Comparison of ENCODE assay signal across 14 cellular contexts in the genomic region with DNA sequence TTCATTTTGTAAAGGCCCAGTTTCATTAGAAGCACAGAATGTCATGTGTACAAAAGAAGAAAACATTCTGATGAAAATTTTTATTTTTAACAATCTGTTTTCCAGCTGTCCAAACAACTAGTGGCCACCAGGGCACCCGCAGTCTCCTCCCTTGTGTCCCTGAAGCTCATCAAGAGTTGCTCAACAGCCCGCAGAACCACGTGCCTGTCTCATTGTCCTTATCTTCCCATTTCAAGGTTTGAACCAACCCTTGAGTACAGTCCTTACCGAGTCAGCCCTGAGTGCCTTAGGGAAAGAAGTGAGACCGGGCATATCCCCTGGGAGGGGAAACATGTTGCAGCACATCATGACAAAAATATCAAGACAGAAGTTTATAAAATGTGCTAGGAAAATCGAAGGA. TPM values are rescaled to one million over a fixed set of nuclear protein-coding genes. Genes with fewer than 3 reads are reported as not detected.
A peak's percentile ranks its signal among the peaks of the same experiment; 100 is the strongest.
DNase-seq lines count a peak whose midpoint lies in the region; ATAC-seq, FAIRE-seq and TF ChIP-seq lines count a peak whose summit lies in the region.
"Had no signal": no experiment of that assay in that cellular context is flagged by ENCODE, and none has a peak within 500 bp of the region (broad histone marks: within the 10 kb centered on the region; RNA-seq: fewer than 3 reads in every experiment).

No MANE protein-coding gene starts in this region.

- 67% methylated on average over 1 of the region's 6 CpGs; no CpG with 5 or more reads in 1 of the 2 experiments for WGBS in IMR-90 (ENCODE audit: extremely low coverage in 2 of 2, insufficient read length in 1 of 2), 2 experiments
- WGBS in K562 (ENCODE audit: insufficient coverage, low coverage, missing lambda C conversion rate): 0% methylated on average over 5 of the region's 6 CpGs
- 45% methylated on average over 6 of the region's 6 CpGs for WGBS in liver

- H3K4me3 Mint-ChIP-seq in Caco-2 (ENCODE audit: unreplicated experiment): no peak overlapping the region
- H3K4me3 Mint-ChIP-seq: activated B cell treated with CpG ODN at 0.5 μM for 24 hours, brain, memory B cell had no signal

- no peaks in the 10 kb centered on the region for H3K9me1 ChIP-seq in IMR-90 (ENCODE audit: insufficient read depth, low read length)
- no peaks in the 10 kb centered on the region for H3K9me1 ChIP-seq in K562 (ENCODE audit: control insufficient read depth, insufficient read depth, low read length)

- H3K27ac ChIP-seq in IMR-90 (ENCODE audit: insufficient read depth, low read length) (no peak overlapping the region), K562 (ENCODE audit: extremely low read depth, low read depth, low read length) (no peak overlapping the region), liver (ENCODE audit: low read depth in 1 of 2, low read length in 2 of 2) (no peak overlapping the region)
- H3K27ac ChIP-seq: sigmoid colon had no signal

- DNase-seq in Caco-2 (peak; percentile 58 to 70), IMR-90 (no peak), K562 (ENCODE audit: extremely low read depth in 1 of 4, low spot score in 3 of 4) (peak; percentile 27 to 55 (median 39)), hippocampal formation (lab: John Stamatoyannopoulos, UW) (no peak), frontal cortex (ENCODE audit: low spot score in 2 of 2) (no peak), NCI-H1092 (lab: John Stamatoyannopoulos, UW) (no peak), mesenteric fat pad (ENCODE audit: low spot score) (no peak)
- DNase-seq: activated B cell treated with CpG ODN at 0.5 μM for 24 hours; activated T-cell treated with anti-CD3 and anti-CD28 coated beads, Interleukin-2, amount 50 U/mL, for 1 hour; Karpas-422; sigmoid colon had no signal

- H2BK20ac ChIP-seq in IMR-90 (ENCODE audit: low read depth, low read length): no peak overlapping the region

- no peak overlapping the region for H3K18ac ChIP-seq in IMR-90 (ENCODE audit: low read depth, low read length)

- no peak overlapping the region for H3K4ac ChIP-seq in IMR-90 (ENCODE audit: low read depth, low read length)

- dilution Hi-C loops in IMR-90 (cut with HindIII; ENCODE audit: low sequenced_read_pairs, unreplicated experiment): no loop called here

- H2BK5ac ChIP-seq in IMR-90 (ENCODE audit: low read depth, low read length, poor library complexity, severe bottlenecking): no peak overlapping the region

- no peak for ATAC-seq in IMR-90 (ENCODE audit: low read depth)
- peak; percentile 87 for ATAC-seq in K562

- no peak overlapping the region for H3K56ac ChIP-seq in IMR-90 (ENCODE audit: extremely low read depth, insufficient read depth, low read length)

- in situ Hi-C loops in IMR-90 (cut with MboI; ENCODE audit: low sequenced_read_pairs) (loop anchor here (10.0 kb wide), 1 partner anchor 768 kb away; no protein-coding TSS in a partner anchor), K562 (cut with MboI) (no loop called here)

- H2AFZ ChIP-seq in IMR-90 (replicated peaks; ENCODE audit: low read length, poor library complexity): peak overlapping the region; percentile 0
- H2AFZ ChIP-seq in K562 (ENCODE audit: low read depth, low read length): no peak overlapping the region

- H3K4me3 ChIP-seq in Caco-2 (ENCODE audit: low read depth, low read length) (no peak overlapping the region), IMR-90 (ENCODE audit: insufficient read depth, low read depth, low read length) (no peak overlapping the region), K562 (no peak overlapping the region), liver (ENCODE audit: low read depth in 1 of 3, low read length in 3 of 3) (no peak overlapping the region)
- H3K4me3 ChIP-seq: sigmoid colon had no signal

- H3K27ac Mint-ChIP-seq in Caco-2 (ENCODE audit: unreplicated experiment): no peak overlapping the region
- H3K27ac Mint-ChIP-seq: activated B cell treated with CpG ODN at 0.5 μM for 24 hours, brain, memory B cell had no signal

- H3K27me3 ChIP-seq in Caco-2 (replicated peaks; ENCODE audit: control insufficient read depth, insufficient read depth, low read length) (no peaks in the 10 kb centered on the region), IMR-90 (ENCODE audit: control insufficient read depth, insufficient read depth, low read length) (peaks cover 10% of the 10 kb centered on the region), K562 (ENCODE audit: control insufficient read depth in 2 of 2, insufficient read depth in 2 of 2, low read length in 2 of 2) (peaks cover 2 to 12% of the 10 kb centered on the region in 2 experiments), liver (ENCODE audit: control insufficient read depth in 4 of 4, insufficient read depth in 4 of 4, low read length in 3 of 4) (peaks cover 0 to 4% (median 0%) of the 10 kb centered on the region in 4 donors)

- no peaks in the 10 kb centered on the region for H3K36me3 ChIP-seq in Caco-2 (ENCODE audit: control insufficient read depth, insufficient read depth, low read length)
- H3K36me3 ChIP-seq in IMR-90 (ENCODE audit: control insufficient read depth, insufficient read depth, low read length): no peaks in the 10 kb centered on the region
- H3K36me3 ChIP-seq in K562 (ENCODE audit: control insufficient read depth, insufficient read depth, low read length): no peaks in the 10 kb centered on the region
- no peaks in the 10 kb centered on the region for H3K36me3 ChIP-seq in liver (ENCODE audit: control insufficient read depth in 4 of 4, insufficient read depth in 3 of 4, low read depth in 1 of 4, low read length in 3 of 4)
- H3K36me3 ChIP-seq: sigmoid colon had no signal

- H3K9me3 ChIP-seq in Caco-2: no peaks in the 10 kb centered on the region
- H3K9me3 ChIP-seq in IMR-90 (ENCODE audit: control insufficient read depth, insufficient read depth, low read length): no peaks in the 10 kb centered on the region
- H3K9me3 ChIP-seq in K562 (replicated peaks; ENCODE audit: control insufficient read depth, insufficient read depth, low read depth, low read length): no peaks in the 10 kb centered on the region
- no peaks in the 10 kb centered on the region for H3K9me3 ChIP-seq in liver (ENCODE audit: control insufficient read depth in 4 of 4, low read length in 3 of 4)
- H3K9me3 ChIP-seq: sigmoid colon had no signal

- peak; percentile 49 to 50 for TF ChIP-seq CTCF in Caco-2 (IDR thresholded peaks at IDR 0.05; ENCODE audit: insufficient read depth in 1 of 2, low read depth in 1 of 2, low read length in 1 of 2, severe bottlenecking in 1 of 2, unreplicated experiment in 1 of 2)
- no peak for TF ChIP-seq CTCF in IMR-90 (conservative IDR thresholded peaks at IDR 0.05; ENCODE audit: low read depth, low read length)
- TF ChIP-seq CTCF in K562 (IDR thresholded peaks at IDR 0.05 in 2 of 3, conservative IDR thresholded peaks at IDR 0.05 in 1 of 3; ENCODE audit: insufficient read depth in 2 of 3, low read depth in 1 of 3, low read length in 3 of 3): peak; percentile 26 to 36 (median 27); a peak in 2 of 6 replicates
- peak; percentile 18 for TF ChIP-seq CTCF in liver (IDR thresholded peaks at IDR 0.05; ENCODE audit: low read depth, low read length, missing input control)

- no peaks in the 10 kb centered on the region for H3K27me3 Mint-ChIP-seq in Caco-2 (ENCODE audit: insufficient read depth, unreplicated experiment)

- H3K4me1 Mint-ChIP-seq in Caco-2 (ENCODE audit: low read depth, unreplicated experiment): peaks cover 8% of the 10 kb centered on the region
- H3K4me1 Mint-ChIP-seq: activated B cell treated with CpG ODN at 0.5 μM for 24 hours had no signal

- FAIRE-seq in K562 (lab: Jason Lieb, UNC) (no peak), frontal cortex (lab: Jason Lieb, UNC) (no peak)

- no peaks in the 10 kb centered on the region for H3K79me2 ChIP-seq in K562 (ENCODE audit: control insufficient read depth, insufficient read depth, low read length)

- no peaks in the 10 kb centered on the region for H3K79me1 ChIP-seq in IMR-90 (ENCODE audit: low read depth in 1 of 2, low read length in 2 of 2)

- no peak overlapping the region for H4K8ac ChIP-seq in IMR-90 (ENCODE audit: low read depth in 2 of 2, low read length in 2 of 2)

- POLR2A ChIA-PET in Caco-2 (lab: Charles Lee) (no interaction called here), IMR-90 (lab: Charles Lee; ENCODE audit: unreplicated experiment) (no interaction called here), K562 (lab: Yijun Ruan, JAX) (interaction anchor here (0.6 kb wide), 1 partner anchor 13 kb away, joined by 3 read pairs; no protein-coding TSS in a partner anchor)

- BruUV-seq in Caco-2 (replicated peaks; lab: Mats Ljungman, UMichigan) (no TSS peak), IMR-90 (replicated peaks; lab: Mats Ljungman, UMichigan) (no TSS peak), K562 (replicated peaks; lab: Mats Ljungman, UMichigan) (no TSS peak)

- H3K23ac ChIP-seq in IMR-90 (ENCODE audit: low read depth, low read length): no peak overlapping the region

- TF ChIP-seq EP300 in K562 (IDR thresholded peaks at IDR 0.05; ENCODE audit: low read length): no peak

- TF ChIP-seq POLR2A in IMR-90 (IDR thresholded peaks at IDR 0.05; ENCODE audit: low read depth, low read length): no peak
- TF ChIP-seq POLR2A in K562 (conservative IDR thresholded peaks at IDR 0.05): no peak

- no peak overlapping the region for H4K91ac ChIP-seq in IMR-90 (ENCODE audit: insufficient read depth, low read depth, low read length)

- no peak overlapping the region for H3K4me2 ChIP-seq in IMR-90 (ENCODE audit: low read depth, low read length)
- no peak overlapping the region for H3K4me2 ChIP-seq in K562 (ENCODE audit: insufficient read depth, low read length)

- no peak overlapping the region for H4K5ac ChIP-seq in IMR-90 (ENCODE audit: low read depth, low read length)

- TF ChIP-seq RAD21 in IMR-90 (IDR thresholded peaks at IDR 0.05; ENCODE audit: low read length) (no peak), K562 (CRISPR knock-in tag; conservative IDR thresholded peaks at IDR 0.05 in 1 of 2, IDR thresholded peaks at IDR 0.05 in 1 of 2) (peak in 1 of 2 experiments; percentile 6; a peak in 1 of 4 replicates), liver (IDR thresholded peaks at IDR 0.05) (no peak)

- H2AK5ac ChIP-seq in IMR-90 (ENCODE audit: low read depth, low read length): no peak overlapping the region

- no peak overlapping the region for H2BK15ac ChIP-seq in IMR-90 (ENCODE audit: low read depth, low read length)

- H3K4me1 ChIP-seq in Caco-2 (peaks cover 6% of the 10 kb centered on the region; the same call in 1 of the 2 replicates), IMR-90 (ENCODE audit: control insufficient read depth, insufficient read depth, low read length) (no peaks in the 10 kb centered on the region), K562 (replicated peaks in 1 of 2; ENCODE audit: control insufficient read depth in 2 of 2, insufficient read depth in 2 of 2, low read length in 2 of 2) (no peaks in the 10 kb centered on the region; a peak in 1 of 5 replicates), liver (ENCODE audit: control insufficient read depth in 4 of 4, insufficient read depth in 4 of 4, low read length in 3 of 4) (peaks cover 0 to 5% (median 0%) of the 10 kb centered on the region in 4 donors)
- H3K4me1 ChIP-seq: sigmoid colon had no signal

- no peak overlapping the region for H3K9ac ChIP-seq in IMR-90 (ENCODE audit: low read depth, low read length)
- no peak overlapping the region for H3K9ac ChIP-seq in K562 (ENCODE audit: insufficient read depth in 1 of 2, low read depth in 2 of 2, low read length in 2 of 2)
- H3K9ac ChIP-seq in liver (ENCODE audit: low read depth in 1 of 2, low read length in 2 of 2): no peak overlapping the region

- H2BK120ac ChIP-seq in IMR-90 (ENCODE audit: low read depth, low read length): no peak overlapping the region

- intact Hi-C loops in Caco-2 (cut with micrococcal nuclease; ENCODE audit: unreplicated experiment): loop anchor here (5.0 to 10.0 kb wide), 2 partner anchors 218 to 765 kb away; partner anchors contain the start of gene OVOL2
- intact Hi-C loops in IMR-90 (cut with micrococcal nuclease): no loop called here
- intact Hi-C loops in K562 (cut with micrococcal nuclease): loop anchor here (10.0 kb wide), 3 partner anchors 258 to 1468 kb away; no protein-coding TSS in a partner anchor

- H4K20me1 ChIP-seq in IMR-90 (ENCODE audit: insufficient read depth, low read length): no peaks in the 10 kb centered on the region
- H4K20me1 ChIP-seq in K562 (replicated peaks; ENCODE audit: control insufficient read depth, insufficient read depth, low read length): no peaks in the 10 kb centered on the region

- CTCF ChIA-PET in Caco-2 (lab: Charles Lee): no interaction called here
- CTCF ChIA-PET in IMR-90 (lab: Yijun Ruan, JAX): no interaction called here
- CTCF ChIA-PET in K562 (lab: Yijun Ruan, JAX; ENCODE audit: low intra/inter-chr PET ratio): no interaction called here

- no peak overlapping the region for H3K14ac ChIP-seq in IMR-90 (replicated peaks; ENCODE audit: low read depth, low read length)

- H2AK9ac ChIP-seq in IMR-90 (replicated peaks; ENCODE audit: low read depth, low read length, poor library complexity): no peak overlapping the region

- no peaks in the 10 kb centered on the region for H3K36me3 Mint-ChIP-seq in Caco-2 (ENCODE audit: insufficient read depth, unreplicated experiment)
- H3K36me3 Mint-ChIP-seq: brain, memory B cell had no signal

- no peaks in the 10 kb centered on the region for H3K9me3 Mint-ChIP-seq in Caco-2 (ENCODE audit: unreplicated experiment)
- H3K9me3 Mint-ChIP-seq: activated B cell treated with CpG ODN at 0.5 μM for 24 hours, brain, memory B cell had no signal

RNA-seq across cellular contexts. Expression of gene ZNF133, which starts 15.9 kb away (rescaled TPM):
- total RNA-seq in Caco-2 (2022) (14.8 and 17.4 TPM in 2 replicates), IMR-90 (2012; rRNA removed) (25.6 and 33.5 TPM in 2 replicates), K562 (2014; rRNA removed) (4.4 TPM in 2 replicates), K562 (2014; rRNA removed; fragmentation: Illumina TruSeq; extraction: Trizol) (4.9 and 5.2 TPM in 2 replicates), K562 (2015; rRNA removed; fragmentation: Illumina TruSeq; extraction: Trizol) (3.8 and 5.7 TPM in 2 replicates), K562 (2021) (3.7 and 5.1 TPM in 2 replicates), liver (1 to 10 TPM; 8.4 to 9.5 TPM), frontal cortex (26.9 TPM), mesenteric fat pad (12.4 TPM)
- polyA plus RNA-seq in IMR-90 (2012; rRNA removed) (17.2 and 18.3 TPM in 2 replicates), K562 (2011; rRNA removed) (6.5 and 7.1 TPM in 2 replicates), K562 (2014; fragmentation: Illumina TruSeq; extraction: Trizol) (4.1 and 5.1 TPM in 2 replicates), K562 (2014; fragmentation: Nextera tagmentation; extraction: Ambion mirVana) (1 to 10 TPM; 1.1 to 3.5 TPM), K562 (2014; rRNA removed) (3.3 and 3.4 TPM in 2 replicates), liver (1 to 10 TPM; 3.4 to 3.6 TPM)
- polyA plus RNA-seq in IMR-90 (2012; cell fraction: cytosol; rRNA removed): 7.6 and 9.3 TPM in 2 replicates
- polyA plus RNA-seq in IMR-90 (2012; cell fraction: nucleus; rRNA removed; ENCODE audit: low replicate concordance): 60.3 and 87.5 TPM in 2 replicates
- 12.9 and 15.4 TPM in 2 replicates for total RNA-seq in K562 (2011; cell fraction: chromatin; rRNA removed; ENCODE audit: low replicate concordance)
- total RNA-seq in K562 (2011; cell fraction: nucleolus; rRNA removed): 7.0 and 9.7 TPM in 2 replicates
- 6.6 and 9.9 TPM in 2 replicates for total RNA-seq in K562 (2011; cell fraction: nucleoplasm; rRNA removed)
- 6.0 and 6.3 TPM in 2 replicates for polyA plus RNA-seq in K562 (2011; cell fraction: cytosol; rRNA removed)
- polyA plus RNA-seq in K562 (2011; cell fraction: nucleus; rRNA removed): 21.9 and 28.6 TPM in 2 replicates
- polyA plus RNA-seq in K562 (2012): 3.4 and 5.5 TPM in 2 replicates
- 9.4 and 10.3 TPM in 2 replicates for polyA minus RNA-seq in K562 (2011; rRNA and poly(A)+ RNA removed)
- polyA minus RNA-seq in K562 (2011; cell fraction: cytosol; rRNA and poly(A)+ RNA removed): 1.6 and 3.1 TPM in 2 replicates
- 8.2 and 10.1 TPM in 2 replicates for polyA minus RNA-seq in K562 (2011; cell fraction: nucleus; rRNA and poly(A)+ RNA removed)

Comparison
In these comparisons a context has a peak if more than half of its experiments do, and no peak if none do; other contexts are left out.
1. DNase-seq: peak in Caco-2 (2 of 2) and K562 (4 of 4); none in IMR-90 (single experiment), hippocampal formation (0 of 2), frontal cortex (0 of 2), NCI-H1092 (single experiment) and mesenteric fat pad (single experiment).